ENCODE assay signal across 12 cellular contexts in the genomic region with DNA sequence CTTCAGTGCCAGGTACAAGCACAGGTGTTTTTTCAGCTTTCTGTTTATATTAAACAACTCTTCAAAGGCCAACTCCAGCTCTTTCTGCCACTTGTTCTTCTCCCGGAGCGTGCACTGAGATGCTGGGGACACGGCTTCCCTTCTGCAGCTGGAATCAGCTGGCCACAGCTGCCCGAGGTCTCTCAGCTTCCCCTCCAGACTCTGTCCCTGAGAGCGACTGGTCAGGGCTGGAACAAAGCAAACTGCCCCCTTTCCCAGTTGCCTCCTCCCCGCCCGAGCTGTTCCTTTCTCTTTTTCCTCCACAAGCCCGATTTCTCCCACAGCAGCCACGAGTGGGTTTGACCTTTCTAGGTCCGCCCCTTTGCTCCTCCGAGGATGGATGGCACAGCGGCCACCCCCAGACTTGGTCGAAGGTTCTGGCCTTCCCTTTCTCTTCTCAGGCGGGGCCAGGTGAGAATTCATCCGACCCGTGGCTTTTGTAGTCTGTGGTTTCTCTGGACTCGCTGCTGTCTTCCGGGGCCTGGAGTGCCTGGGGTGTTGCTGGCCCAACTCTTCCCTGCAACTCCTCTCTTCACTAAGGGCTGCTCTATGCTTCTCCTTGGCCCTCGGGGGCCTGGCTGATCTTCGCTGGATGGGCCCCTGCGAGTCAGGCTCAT. TPM values are rescaled to one million over a fixed set of nuclear protein-coding genes. Genes with fewer than 3 reads are reported as not detected.
DNase-seq lines count a peak whose midpoint lies in the region; ATAC-seq and TF ChIP-seq lines count a peak whose summit lies in the region.
"Had no signal": no experiment of that assay in that cellular context is flagged by ENCODE, and none has a peak within 500 bp of the region (broad histone marks: within the 10 kb centered on the region; RNA-seq: fewer than 3 reads in every experiment).

No MANE protein-coding gene starts in this region.

- no peak overlapping the region for H3K4ac ChIP-seq in trophoblast cell (ENCODE audit: low read depth, low read length)

- intact Hi-C loops in heart left ventricle (cut with DNase I): no loop called here
- intact Hi-C loops in cardiac septum (cut with DNase I): no loop called here

- TF ChIP-seq POLR2A in heart left ventricle (IDR thresholded peaks at IDR 0.05): no peak

- no peaks in the 10 kb centered on the region for H3K79me1 ChIP-seq in trophoblast cell (ENCODE audit: low read length)

- H3K18ac ChIP-seq in trophoblast cell (ENCODE audit: low read length): no peak overlapping the region

- 71 to 84% (median 81%) methylated on average over 21 of the region's 21 CpGs for WGBS in heart left ventricle, 4 donors
- 64 to 79% (median 71%) methylated on average over 21 of the region's 21 CpGs for WGBS in adipose tissue, 3 donors
- no CpG with 5 or more reads among the region's 21 CpGs for WGBS in trophoblast cell (ENCODE audit: extremely low coverage, insufficient coverage, insufficient read length)

- H3K36me3 Mint-ChIP-seq in nephron (ENCODE audit: low read depth) (peaks cover 21% of the 10 kb centered on the region), type B pancreatic cell (peaks cover 20% of the 10 kb centered on the region)
- H3K36me3 Mint-ChIP-seq: mesothelial cell of epicardium had no signal

- no peak overlapping the region for H2AFZ ChIP-seq in trophoblast cell (ENCODE audit: insufficient read depth, low read length, poor library complexity)

- H3K9me3 Mint-ChIP-seq in nephron (no peaks in the 10 kb centered on the region), type B pancreatic cell (no peaks in the 10 kb centered on the region)
- H3K9me3 Mint-ChIP-seq: mesothelial cell of epicardium had no signal

- DNase-seq in heart left ventricle (no peak), cardiac septum (ENCODE audit: low spot score) (no peak), type B pancreatic cell (ENCODE audit: extremely low spot score, unreplicated experiment) (no peak), trophoblast cell (no peak), NCI-H510A (lab: John Stamatoyannopoulos, UW) (no peak)
- DNase-seq: NCI-H345 had no signal

- H3K9me3 ChIP-seq in heart left ventricle (no peaks in the 10 kb centered on the region), trophoblast cell (ENCODE audit: insufficient read depth, low read depth, low read length) (peaks cover 2% of the 10 kb centered on the region)
- H3K9me3 ChIP-seq: breast epithelium had no signal

- H3K4me1 Mint-ChIP-seq in nephron: peaks cover 78% of the 10 kb centered on the region
- H3K4me1 Mint-ChIP-seq in type B pancreatic cell (ENCODE audit: unreplicated experiment): peaks cover 48% of the 10 kb centered on the region
- H3K4me1 Mint-ChIP-seq: mesothelial cell of epicardium had no signal

- H3K4me3 Mint-ChIP-seq in nephron (no peak overlapping the region), type B pancreatic cell (no peak overlapping the region)
- H3K4me3 Mint-ChIP-seq: mesothelial cell of epicardium had no signal

- H3K36me3 ChIP-seq in heart left ventricle (peaks cover 0 to 7% (median 0%) of the 10 kb centered on the region in 9 donors), trophoblast cell (ENCODE audit: control insufficient read depth in 1 of 2, insufficient read depth in 2 of 2, low read length in 2 of 2) (peaks cover 5 to 8% of the 10 kb centered on the region in 2 experiments)
- H3K36me3 ChIP-seq: breast epithelium had no signal

- no peaks in the 10 kb centered on the region for H3K79me2 ChIP-seq in trophoblast cell (ENCODE audit: control insufficient read depth, insufficient read depth, low read length, poor library complexity)

- no peak overlapping the region for H3K9ac ChIP-seq in trophoblast cell (ENCODE audit: low read length)

- H3K4me1 ChIP-seq in heart left ventricle: peaks cover 5 to 74% (median 54%) of the 10 kb centered on the region in 12 donors
- peaks cover 5 to 9% of the 10 kb centered on the region in 2 experiments for H3K4me1 ChIP-seq in trophoblast cell (ENCODE audit: control insufficient read depth in 1 of 2, insufficient read depth in 2 of 2, low read length in 2 of 2)

- H3K4me2 ChIP-seq in trophoblast cell (ENCODE audit: low read length): no peak overlapping the region

- no peak overlapping the region for H2BK12ac ChIP-seq in trophoblast cell (ENCODE audit: low read length)

- TF ChIP-seq CTCF in heart left ventricle (IDR thresholded peaks at IDR 0.05) (no peak), nephron (IDR thresholded peaks at IDR 0.05; ENCODE audit: unreplicated experiment in 3 of 3) (no peak), type B pancreatic cell (conservative IDR thresholded peaks at IDR 0.05) (no peak)

- no peak overlapping the region for H4K91ac ChIP-seq in trophoblast cell (ENCODE audit: low read depth, low read length)

- H3K27ac ChIP-seq in heart left ventricle (peak overlapping the region in 8 of 12 donors; percentile 3 to 86 (median 30)), adipose tissue (ENCODE audit: low read depth, low read length) (peak overlapping the region; percentile 41), trophoblast cell (ENCODE audit: low read depth, low read length) (no peak overlapping the region)

- no peak overlapping the region for H3K14ac ChIP-seq in trophoblast cell (ENCODE audit: low read length)

- no peak overlapping the region for H2AK5ac ChIP-seq in trophoblast cell (ENCODE audit: low read length)

- no peak overlapping the region for H2BK120ac ChIP-seq in trophoblast cell (ENCODE audit: insufficient read depth, low read length, poor library complexity)

- peak in 3 of 4 donors; percentile 19 to 36 (median 34) for ATAC-seq in heart left ventricle
- ATAC-seq in HG02798 (IDR thresholded peaks at IDR 0.05; ENCODE audit: poor library complexity, unreplicated experiment): no peak

- H3K4me3 ChIP-seq in heart left ventricle (no peak overlapping the region), trophoblast cell (ENCODE audit: low read depth, low read length) (no peak overlapping the region)
- H3K4me3 ChIP-seq: breast epithelium had no signal

- H2BK5ac ChIP-seq in trophoblast cell (ENCODE audit: low read depth, low read length, poor library complexity): no peak overlapping the region

- no peak overlapping the region for H4K12ac ChIP-seq in trophoblast cell (ENCODE audit: low read depth, low read length)

- H3K27me3 Mint-ChIP-seq in nephron (ENCODE audit: low read depth) (peaks cover 6% of the 10 kb centered on the region), type B pancreatic cell (no peaks in the 10 kb centered on the region)

- no peak overlapping the region for H4K8ac ChIP-seq in trophoblast cell (ENCODE audit: low read depth, low read length)

- no peaks in the 10 kb centered on the region for H3K27me3 ChIP-seq in heart left ventricle
- H3K27me3 ChIP-seq in trophoblast cell (ENCODE audit: insufficient read depth, low read length): no peaks in the 10 kb centered on the region
- H3K27me3 ChIP-seq: breast epithelium had no signal

- no peak overlapping the region for H3K23ac ChIP-seq in trophoblast cell (ENCODE audit: low read length)

- peak overlapping the region in 2 of 3 experiments; percentile 6 to 40 for H3K27ac Mint-ChIP-seq in nephron
- H3K27ac Mint-ChIP-seq in type B pancreatic cell: peak overlapping the region; percentile 60
- H3K27ac Mint-ChIP-seq: mesothelial cell of epicardium had no signal

RNA-seq across cellular contexts. Expression of a gene that starts 11.5 kb away (rescaled TPM):
- total RNA-seq in heart left ventricle (1 to 10 TPM in 3 of 9 donors, under 1 TPM in 6; 0.23 to 3.3 (median 0.52) TPM), cardiac septum (1.6 TPM), type B pancreatic cell (ENCODE audit: low replicate concordance) (3.8 and 4.4 TPM in 2 replicates)
- polyA plus RNA-seq in heart left ventricle (1 to 10 TPM in 1 of 2 donors, under 1 TPM in 1; 0.29 to 2.0 TPM), adipose tissue (1 to 10 TPM in 1 of 3 donors, under 1 TPM in 2; 0.03 to 2.4 (median 0.15) TPM)
- 0.18 and 0.19 TPM in 2 replicates for polyA plus RNA-seq in trophoblast cell (2013)
- total RNA-seq: RPMI7951 had no signal

RNA-seq across cellular contexts. Expression of a gene that starts 33.7 kb away (rescaled TPM):
- total RNA-seq in heart left ventricle: 100 to 1,000 TPM in 4 of 9 donors, 10 to 100 TPM in 5; 65.6 to 201 (median 98.3) TPM
- polyA plus RNA-seq in heart left ventricle: 10 to 100 TPM; 25.1 to 54.4 TPM
- total RNA-seq in cardiac septum: 95.5 TPM
- 100 to 1,000 TPM in 2 of 3 donors, 10 to 100 TPM in 1; 37.2 to 127 (median 122) TPM for polyA plus RNA-seq in adipose tissue
- 125 and 192 TPM in 2 replicates for total RNA-seq in type B pancreatic cell (ENCODE audit: low replicate concordance)
- 53.1 and 56.6 TPM in 2 replicates for polyA plus RNA-seq in trophoblast cell (2013)

RNA-seq across cellular contexts. Expression of a gene that starts 50.9 kb away (rescaled TPM):
- total RNA-seq in heart left ventricle (10 to 100 TPM; 14.0 to 40.9 (median 21.0) TPM), cardiac septum (19.5 TPM), type B pancreatic cell (ENCODE audit: low replicate concordance) (53.4 and 58.6 TPM in 2 replicates)
- polyA plus RNA-seq in heart left ventricle (10 to 100 TPM; 11.7 to 18.3 TPM), adipose tissue (10 to 100 TPM; 22.2 to 47.1 (median 32.3) TPM)
- 21.5 and 22.0 TPM in 2 replicates for polyA plus RNA-seq in trophoblast cell (2013)
